10 cellular contexts compared by ENCODE assay signal in genomic region chr20:52954849-52955248, GRCh38. TPM values are rescaled to one million over a fixed set of nuclear protein-coding genes. Genes with fewer than 3 reads are reported as not detected.
"Had no signal": no experiment of that assay in that cellular context is flagged by ENCODE, and none has a peak within 500 bp of the region (broad histone marks: within the 10 kb centered on the region; RNA-seq: fewer than 3 reads in every experiment).

No MANE protein-coding gene starts in this region.

- H3K9me3 ChIP-seq: HAP-1 had no signal

- H3K36me3 ChIP-seq: HAP-1 had no signal

- DNase-seq: GM23248, GOT3, H7, HFFc6, IMR-90, KBM-7 had no signal

- ATAC-seq: HCT116 had no signal

- H3K4me3 ChIP-seq: GM23248, HAP-1 had no signal

- H3K9ac ChIP-seq: GM23248 had no signal

- H3K27ac ChIP-seq: GM23248, HL-60 had no signal

- H3K4me1 ChIP-seq: HAP-1 had no signal

- H2AFZ ChIP-seq: GM23248 had no signal

RNA-seq across cellular contexts. Expression of gene TSHZ2, which starts 17.3 kb away (rescaled TPM):
- total RNA-seq: HFFc6, HT1080 had no signal
